24 cellular contexts compared by ENCODE assay signal in the genomic region with DNA sequence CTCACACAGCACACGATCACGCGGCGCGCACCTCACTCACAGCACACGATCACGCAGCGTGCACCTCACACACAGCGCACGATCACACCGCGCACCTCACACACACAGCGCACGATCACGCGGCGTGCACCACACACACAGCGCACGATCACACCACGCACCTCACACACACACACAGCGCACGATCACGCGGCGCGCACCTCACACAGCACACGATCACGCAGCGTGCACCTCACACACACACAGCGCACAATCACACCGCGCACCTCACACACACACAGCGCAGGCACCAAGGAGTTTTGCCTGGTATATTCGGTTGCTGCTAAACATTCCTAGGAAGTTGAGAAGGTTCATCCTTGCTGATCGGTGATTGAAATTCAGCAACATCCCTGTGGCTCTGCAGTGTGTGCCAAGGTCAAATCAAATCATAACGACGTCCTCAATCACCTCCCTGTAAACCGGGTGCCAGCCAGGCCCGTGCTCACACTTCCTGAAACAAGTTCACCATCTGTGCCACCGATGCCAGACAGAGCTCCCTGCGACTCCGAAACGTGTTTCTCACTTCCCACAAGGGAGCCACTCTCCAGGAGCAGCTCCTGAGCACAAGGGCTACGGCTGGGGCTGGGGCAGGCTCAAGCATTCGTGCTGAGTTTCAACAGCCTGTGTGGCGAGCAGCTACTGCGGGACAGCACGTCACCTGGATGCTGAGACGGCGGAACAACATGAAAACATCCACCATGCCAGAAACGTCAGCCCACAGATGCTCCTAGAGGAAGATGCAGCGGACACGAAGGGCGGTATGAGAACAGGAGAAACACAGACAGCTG. TPM values are rescaled to one million over a fixed set of nuclear protein-coding genes. Genes with fewer than 3 reads are reported as not detected.
DNase-seq lines count a peak whose midpoint lies in the region; ATAC-seq and TF ChIP-seq lines count a peak whose summit lies in the region.
"Had no signal": no experiment of that assay in that cellular context is flagged by ENCODE, and none has a peak within 500 bp of the region (broad histone marks: within the 10 kb centered on the region; RNA-seq: fewer than 3 reads in every experiment).

No MANE protein-coding gene starts in this region.

- peak; percentile 13 for DNase-seq in left ventricle myocardium superior
- no peak for DNase-seq in heart right ventricle
- no peak for DNase-seq in activated naive CD8-positive, alpha-beta T cell treated with anti-CD3 and anti-CD28 coated beads, Interleukin-2, amount 50 U/mL, for 24 hours
- DNase-seq in stimulated activated effector memory CD8-positive, alpha-beta T cell treated with anti-CD3 and anti-CD28 coated beads, Interleukin-12 subunit alpha, Interleukin-12 subunit beta, amount 100 ng/mL, for 72 hours (ENCODE audit: low spot score in 2 of 2) = no peak
- no peak for DNase-seq in GM13977 (ENCODE audit: low spot score)
- DNase-seq in PC-3 = no peak
- DNase-seq in body of pancreas = no peak
- DNase-seq: activated CD4-positive, alpha-beta T cell treated with anti-CD3 and anti-CD28 coated beads, Interleukin-2, amount 50 U/mL, for 48 hours; activated effector memory CD4-positive, alpha-beta T cell treated with Interleukin-2 at 50 U/mL for 16 hours; Calu3; central memory CD4-positive, alpha-beta T cell; Kasumi-1; MV-4-11; naive thymus-derived CD4-positive, alpha-beta T cell; NCI-H2029; NCI-H345; NCI-H82; ovary; trophoblast cell; WERI-Rb-1 had no signal

- in situ Hi-C loops in GM13977 (cut with MboI; ENCODE audit: low pct_unique_long_range_greater_than_20kb, low sequenced_read_pairs, unreplicated experiment) = no loop called here

- intact Hi-C loops in left ventricle myocardium superior (cut with micrococcal nuclease) (no loop called here), heart right ventricle (cut with DNase I) (loop anchor here in 1 of 10 donors (10.0 kb wide), 1 partner anchor 56 kb away; no protein-coding TSS in a partner anchor), PC-3 (cut with micrococcal nuclease) (no loop called here), body of pancreas (cut with DNase I) (no loop called here)

- H3K36me3 Mint-ChIP-seq in activated naive CD8-positive, alpha-beta T cell treated with anti-CD3 and anti-CD28 coated beads, Interleukin-2, amount 50 U/mL, for 24 hours (ENCODE audit: low read depth) = peaks cover 59% of the 10 kb centered on the region
- peaks cover 100% of the 10 kb centered on the region for H3K36me3 Mint-ChIP-seq in stimulated activated effector memory CD8-positive, alpha-beta T cell treated with anti-CD3 and anti-CD28 coated beads, Interleukin-12 subunit alpha, Interleukin-12 subunit beta, amount 100 ng/mL, for 72 hours

- no peak for TF ChIP-seq CTCF in heart right ventricle (IDR thresholded peaks at IDR 0.05)
- no peak for TF ChIP-seq CTCF in GM13977 (IDR thresholded peaks at IDR 0.05; ENCODE audit: extremely low read depth, insufficient read depth, missing control alignments)
- no peak for TF ChIP-seq CTCF in PC-3 (conservative IDR thresholded peaks at IDR 0.05; ENCODE audit: low read depth, low read length)
- TF ChIP-seq CTCF in body of pancreas (IDR thresholded peaks at IDR 0.05) = no peak

- CTCF ChIA-PET in PC-3 (lab: Charles Lee) = no interaction called here

- peaks cover 15% of the 10 kb centered on the region for H4K20me1 ChIP-seq in PC-3 (ENCODE audit: low read length)

- no peak for ATAC-seq in left ventricle myocardium superior
- no peak for ATAC-seq in heart right ventricle
- ATAC-seq in activated naive CD8-positive, alpha-beta T cell treated with anti-CD3 and anti-CD28 coated beads, Interleukin-2, amount 50 U/mL, for 24 hours = no peak
- ATAC-seq in stimulated activated effector memory CD8-positive, alpha-beta T cell treated with anti-CD3 and anti-CD28 coated beads, Interleukin-12 subunit alpha, Interleukin-12 subunit beta, amount 100 ng/mL, for 72 hours = no peak
- no peak for ATAC-seq in PC-3
- ATAC-seq in body of pancreas = no peak
- ATAC-seq: HCT116; naive thymus-derived CD4-positive, alpha-beta T cell had no signal

- no peak for TF ChIP-seq POLR2A in body of pancreas (IDR thresholded peaks at IDR 0.05)

- H3K4me3 Mint-ChIP-seq in activated naive CD8-positive, alpha-beta T cell treated with anti-CD3 and anti-CD28 coated beads, Interleukin-2, amount 50 U/mL, for 24 hours = no peak overlapping the region
- H3K4me3 Mint-ChIP-seq in stimulated activated effector memory CD8-positive, alpha-beta T cell treated with anti-CD3 and anti-CD28 coated beads, Interleukin-12 subunit alpha, Interleukin-12 subunit beta, amount 100 ng/mL, for 72 hours = no peak overlapping the region
- H3K4me3 Mint-ChIP-seq: naive thymus-derived CD4-positive, alpha-beta T cell had no signal

- no peaks in the 10 kb centered on the region for H3K27me3 Mint-ChIP-seq in activated naive CD8-positive, alpha-beta T cell treated with anti-CD3 and anti-CD28 coated beads, Interleukin-2, amount 50 U/mL, for 24 hours
- H3K27me3 Mint-ChIP-seq: naive thymus-derived CD4-positive, alpha-beta T cell had no signal

- peak overlapping the region; percentile 24 for H3K9ac ChIP-seq in iPS-15b (ENCODE audit: low read depth, low read length)
- no peak overlapping the region for H3K9ac ChIP-seq in PC-3 (ENCODE audit: low read length)

- H3K9me3 ChIP-seq in heart right ventricle = no peaks in the 10 kb centered on the region
- H3K9me3 ChIP-seq in iPS-15b (ENCODE audit: control insufficient read depth, insufficient read depth, low read length) = no peaks in the 10 kb centered on the region
- H3K9me3 ChIP-seq in PC-3 (ENCODE audit: low read length) = no peaks in the 10 kb centered on the region
- H3K9me3 ChIP-seq in body of pancreas = no peaks in the 10 kb centered on the region
- H3K9me3 ChIP-seq: ovary had no signal

- no peaks in the 10 kb centered on the region for H3K27me3 ChIP-seq in heart right ventricle
- no peaks in the 10 kb centered on the region for H3K27me3 ChIP-seq in iPS-15b (ENCODE audit: control insufficient read depth, insufficient read depth, low read length)
- H3K27me3 ChIP-seq in PC-3 (ENCODE audit: low read length) = no peaks in the 10 kb centered on the region
- no peaks in the 10 kb centered on the region for H3K27me3 ChIP-seq in body of pancreas
- H3K27me3 ChIP-seq: dorsolateral prefrontal cortex, ovary had no signal

- peaks cover 40% of the 10 kb centered on the region for H3K79me2 ChIP-seq in PC-3 (ENCODE audit: low read length)

- H3F3A ChIP-seq in PC-3 (ENCODE audit: low read length, unreplicated experiment) = no peaks in the 10 kb centered on the region

- H3K4me1 ChIP-seq in heart right ventricle (peaks cover 0 to 18% (median 11%) of the 10 kb centered on the region in 9 donors), iPS-15b (ENCODE audit: control insufficient read depth, insufficient read depth, low read length) (no peaks in the 10 kb centered on the region), PC-3 (ENCODE audit: insufficient read depth, low read length) (no peaks in the 10 kb centered on the region), body of pancreas (no peaks in the 10 kb centered on the region)

- H2AFZ ChIP-seq in PC-3 (ENCODE audit: low read length) = no peak overlapping the region

- H3K9me3 Mint-ChIP-seq in activated naive CD8-positive, alpha-beta T cell treated with anti-CD3 and anti-CD28 coated beads, Interleukin-2, amount 50 U/mL, for 24 hours = no peaks in the 10 kb centered on the region
- H3K9me3 Mint-ChIP-seq in stimulated activated effector memory CD8-positive, alpha-beta T cell treated with anti-CD3 and anti-CD28 coated beads, Interleukin-12 subunit alpha, Interleukin-12 subunit beta, amount 100 ng/mL, for 72 hours = no peaks in the 10 kb centered on the region

- H3K27ac ChIP-seq in heart right ventricle (no peak overlapping the region), PC-3 (ENCODE audit: low read length) (no peak overlapping the region), body of pancreas (no peak overlapping the region)
- H3K27ac ChIP-seq: C4-2B, dorsolateral prefrontal cortex, ovary, WERI-Rb-1 had no signal

- H3K27ac Mint-ChIP-seq in activated naive CD8-positive, alpha-beta T cell treated with anti-CD3 and anti-CD28 coated beads, Interleukin-2, amount 50 U/mL, for 24 hours = peak overlapping the region; percentile 28
- peak overlapping the region; percentile 83 for H3K27ac Mint-ChIP-seq in stimulated activated effector memory CD8-positive, alpha-beta T cell treated with anti-CD3 and anti-CD28 coated beads, Interleukin-12 subunit alpha, Interleukin-12 subunit beta, amount 100 ng/mL, for 72 hours

- H3K4me3 ChIP-seq in heart right ventricle = no peak overlapping the region
- no peak overlapping the region for H3K4me3 ChIP-seq in iPS-15b (ENCODE audit: low read depth, low read length)
- H3K4me3 ChIP-seq in PC-3 (ENCODE audit: low read length) = no peak overlapping the region
- H3K4me3 ChIP-seq in body of pancreas = no peak overlapping the region
- H3K4me3 ChIP-seq: dorsolateral prefrontal cortex, ovary had no signal

- H3K4me1 Mint-ChIP-seq in activated naive CD8-positive, alpha-beta T cell treated with anti-CD3 and anti-CD28 coated beads, Interleukin-2, amount 50 U/mL, for 24 hours = peaks cover 2% of the 10 kb centered on the region
- peaks cover 24% of the 10 kb centered on the region for H3K4me1 Mint-ChIP-seq in stimulated activated effector memory CD8-positive, alpha-beta T cell treated with anti-CD3 and anti-CD28 coated beads, Interleukin-12 subunit alpha, Interleukin-12 subunit beta, amount 100 ng/mL, for 72 hours

- WGBS in heart right ventricle, 2 donors = 90 to 93% methylated on average over 54 of the region's 54 CpGs
- 87 to 91% methylated on average over 49 to 54 of the region's 54 CpGs for WGBS in body of pancreas, 2 donors

- H3K36me3 ChIP-seq in heart right ventricle (peaks cover 0 to 92% (median 46%) of the 10 kb centered on the region in 9 donors), iPS-15b (ENCODE audit: control insufficient read depth, insufficient read depth, low read length) (peaks cover 77% of the 10 kb centered on the region), PC-3 (ENCODE audit: low read depth, low read length) (peaks cover 70% of the 10 kb centered on the region), body of pancreas (replicated peaks in 1 of 2; ENCODE audit: insufficient read depth in 1 of 2, low read depth in 2 of 2) (peaks cover 0 to 33% of the 10 kb centered on the region in 2 donors)
- H3K36me3 ChIP-seq: ovary had no signal

- POLR2A ChIA-PET in PC-3 (lab: Charles Lee; ENCODE audit: unreplicated experiment) = no interaction called here

- BruUV-seq in PC-3 (replicated peaks; lab: Mats Ljungman, UMichigan) = no TSS peak

- H3K9me2 ChIP-seq in PC-3 (replicated peaks; ENCODE audit: low read length) = no peaks in the 10 kb centered on the region

- H3K4me2 ChIP-seq in PC-3 (ENCODE audit: low read length) = no peak overlapping the region

RNA-seq across cellular contexts. Expression of gene WDR4, which starts 30.2 kb away (rescaled TPM):
- 4.8 TPM for total RNA-seq in left ventricle myocardium superior
- total RNA-seq in heart right ventricle = 1 to 10 TPM; 3.7 to 9.6 (median 4.5) TPM
- polyA plus RNA-seq in heart right ventricle = 1 to 10 TPM; 4.0 to 9.8 TPM
- 35.3 and 53.8 TPM in 2 replicates for total RNA-seq in PC-3 (2014; rRNA removed)
- 10 to 100 TPM in 1 of 2 donors, 1 to 10 TPM in 1; 8.0 to 37.9 TPM for total RNA-seq in body of pancreas

RNA-seq across cellular contexts. Expression of gene NDUFV3, which starts 44.0 kb away (rescaled TPM):
- total RNA-seq in left ventricle myocardium superior (59.3 TPM), heart right ventricle (10 to 100 TPM; 42.6 to 63.7 (median 52.2) TPM), PC-3 (2014; rRNA removed) (61.6 and 65.8 TPM in 2 replicates), body of pancreas (10 to 100 TPM; 42.3 to 55.0 TPM)
- 10 to 100 TPM; 25.9 to 57.1 TPM for polyA plus RNA-seq in heart right ventricle
